7 cellular contexts compared by ENCODE assay signal in genomic region chr4:6892190-6892908, GRCh38. TPM values are rescaled to one million over a fixed set of nuclear protein-coding genes. Genes with fewer than 3 reads are reported as not detected.
DNase-seq lines count a peak whose midpoint lies in the region; ATAC-seq and TF ChIP-seq lines count a peak whose summit lies in the region.

No MANE protein-coding gene starts in this region.

- in situ Hi-C loops in transverse colon (cut with MboI; ENCODE audit: low pct_ligation_motif_present in 1 of 4, low pct_unique_long_range_greater_than_20kb in 1 of 4, low sequenced_read_pairs in 3 of 4) = loop anchor here in 1 of 4 donors (25.0 kb wide), 2 partner anchors 170 to 180 kb away; partner anchors contain the start of genes BLOC1S4, GRPEL1 and MRFAP1L1

- ATAC-seq in central memory CD8-positive, alpha-beta T cell (replicated peaks; ENCODE audit: extremely low read depth, poor library complexity, severe bottlenecking) = peak; percentile 79
- no peak for ATAC-seq in GM21529 (IDR thresholded peaks at IDR 0.05; ENCODE audit: unreplicated experiment)

- 17% methylated on average over 20 of the region's 20 CpGs for WGBS in liver
- WGBS in transverse colon (ENCODE audit: low coverage in 1 of 2), 2 donors = 29% methylated on average over 20 of the region's 20 CpGs; no CpG with 5 or more reads in 1 of the 2 donors

- peak; percentile 71 to 76 for TF ChIP-seq RAD21 in liver (IDR thresholded peaks at IDR 0.05)

- H3K36me3 Mint-ChIP-seq in central memory CD8-positive, alpha-beta T cell (ENCODE audit: insufficient read depth) = peaks cover 2% of the 10 kb centered on the region

- peak overlapping the region; percentile 76 for H3K27ac Mint-ChIP-seq in central memory CD8-positive, alpha-beta T cell (ENCODE audit: low read depth)

- peak; percentile 26 for TF ChIP-seq CTCF in liver (IDR thresholded peaks at IDR 0.05; ENCODE audit: low read depth, low read length, missing input control)
- TF ChIP-seq CTCF in transverse colon (IDR thresholded peaks at IDR 0.05) = peak in 2 of 5 experiments; percentile 9 to 12

- H3K9me3 ChIP-seq in NT2/D1 (ENCODE audit: insufficient read depth, low read length) (peaks cover 14% of the 10 kb centered on the region), liver (ENCODE audit: control insufficient read depth in 4 of 4, low read length in 3 of 4) (peaks cover 0 to 3% (median 0%) of the 10 kb centered on the region in 4 donors), transverse colon (no peaks in the 10 kb centered on the region)

- DNase-seq in GM19238 (ENCODE audit: insufficient read length, low spot score) = peak; percentile 34
- DNase-seq in NT2/D1 (ENCODE audit: low read depth, low spot score) = no peak
- DNase-seq in central memory CD8-positive, alpha-beta T cell (ENCODE audit: low spot score in 2 of 2) = no peak
- peak; percentile 61 for DNase-seq in transverse colon
- DNase-seq in putamen (ENCODE audit: low spot score) = no peak

- no peaks in the 10 kb centered on the region for H3K9me3 Mint-ChIP-seq in central memory CD8-positive, alpha-beta T cell

- H3K4me1 ChIP-seq in NT2/D1 (ENCODE audit: insufficient read depth, insufficient read length) (peaks cover 4% of the 10 kb centered on the region), liver (ENCODE audit: control insufficient read depth in 4 of 4, insufficient read depth in 4 of 4, low read length in 3 of 4) (peaks cover 15 to 35% (median 26%) of the 10 kb centered on the region in 4 donors), transverse colon (peaks cover 17 to 31% (median 24%) of the 10 kb centered on the region in 4 donors)

- intact Hi-C loops in transverse colon (cut with DNase I; ENCODE audit: low total_unique reads) = no loop called here

- H3K36me3 ChIP-seq in NT2/D1 (ENCODE audit: insufficient read depth, insufficient read length, low read length) (no peaks in the 10 kb centered on the region), liver (ENCODE audit: control insufficient read depth in 4 of 4, insufficient read depth in 3 of 4, low read depth in 1 of 4, low read length in 3 of 4) (no peaks in the 10 kb centered on the region), transverse colon (no peaks in the 10 kb centered on the region)

- H3K27ac ChIP-seq in liver (ENCODE audit: low read depth in 1 of 2, low read length in 2 of 2) (peak overlapping the region; percentile 91 to 92), transverse colon (peak overlapping the region; percentile 66 to 74 (median 72))

- peak overlapping the region; percentile 11 for H3K9ac ChIP-seq in NT2/D1 (ENCODE audit: insufficient read length, low read depth)
- peak overlapping the region; percentile 45 to 77 for H3K9ac ChIP-seq in liver (ENCODE audit: low read depth in 1 of 2, low read length in 2 of 2)

- no peak for TF ChIP-seq POLR2A in transverse colon (IDR thresholded peaks at IDR 0.05)

- TF ChIP-seq EP300 in transverse colon (IDR thresholded peaks at IDR 0.05; ENCODE audit: low read depth) = no peak

- peaks cover 16% of the 10 kb centered on the region for H3K4me1 Mint-ChIP-seq in central memory CD8-positive, alpha-beta T cell

- H3K4me3 ChIP-seq in NT2/D1 (ENCODE audit: insufficient read length, low read depth) (no peak overlapping the region), liver (ENCODE audit: low read depth in 1 of 3, low read length in 3 of 3) (peak overlapping the region in 2 of 3 donors; percentile 22 to 28), transverse colon (peak overlapping the region in 1 of 4 donors; percentile 19)

- H3K27me3 Mint-ChIP-seq in central memory CD8-positive, alpha-beta T cell = no peaks in the 10 kb centered on the region

- H3K27me3 ChIP-seq in NT2/D1 (ENCODE audit: insufficient read depth, insufficient read length) = no peaks in the 10 kb centered on the region
- no peaks in the 10 kb centered on the region for H3K27me3 ChIP-seq in liver (ENCODE audit: control insufficient read depth in 4 of 4, insufficient read depth in 4 of 4, low read length in 3 of 4)
- H3K27me3 ChIP-seq in transverse colon = no peaks in the 10 kb centered on the region

- H3K4me3 Mint-ChIP-seq in central memory CD8-positive, alpha-beta T cell = peak overlapping the region; percentile 58

TF ChIP-seq in liver, 16 proteins besides CTCF, POLR2A, EP300 and RAD21:
- TF ChIP-seq REST (IDR thresholded peaks at IDR 0.05) = peak; percentile 46
- peak; percentile 56 to 74 for TF ChIP-seq RXRA (IDR thresholded peaks at IDR 0.05)
- TF ChIP-seq TAF1 (conservative IDR thresholded peaks at IDR 0.05) = no peak
- TF ChIP-seq JUND (IDR thresholded peaks at IDR 0.05) = peak in 1 of 2 donors; percentile 18
- TF ChIP-seq GABPA (IDR thresholded peaks at IDR 0.05 in 1 of 2, conservative IDR thresholded peaks at IDR 0.05 in 1 of 2) = no peak
- TF ChIP-seq HNF4A (conservative IDR thresholded peaks at IDR 0.05) = peak in 1 of 2 donors; percentile 49
- no peak for TF ChIP-seq HNF4G (IDR thresholded peaks at IDR 0.05)
- peak; percentile 62 for TF ChIP-seq SP1 (IDR thresholded peaks at IDR 0.05)

RNA-seq across cellular contexts. Expression of gene TBC1D14, which starts 17.3 kb away (rescaled TPM):
- total RNA-seq in liver (10 to 100 TPM; 22.2 to 45.2 TPM), transverse colon (10 to 100 TPM; 42.6 to 56.9 (median 54.0) TPM)
- polyA plus RNA-seq in liver = 10 to 100 TPM; 10.0 to 23.2 TPM

Comparison
In these comparisons a context has a peak if more than half of its experiments do, and no peak if none do; other contexts are left out.
1. DNase-seq: peak in GM19238 (single experiment) and transverse colon (single experiment); none in NT2/D1 (single experiment), central memory CD8-positive, alpha-beta T cell (0 of 2) and putamen (single experiment).